Comparison of ENCODE assay signal across 1 cellular context in the genomic region with DNA sequence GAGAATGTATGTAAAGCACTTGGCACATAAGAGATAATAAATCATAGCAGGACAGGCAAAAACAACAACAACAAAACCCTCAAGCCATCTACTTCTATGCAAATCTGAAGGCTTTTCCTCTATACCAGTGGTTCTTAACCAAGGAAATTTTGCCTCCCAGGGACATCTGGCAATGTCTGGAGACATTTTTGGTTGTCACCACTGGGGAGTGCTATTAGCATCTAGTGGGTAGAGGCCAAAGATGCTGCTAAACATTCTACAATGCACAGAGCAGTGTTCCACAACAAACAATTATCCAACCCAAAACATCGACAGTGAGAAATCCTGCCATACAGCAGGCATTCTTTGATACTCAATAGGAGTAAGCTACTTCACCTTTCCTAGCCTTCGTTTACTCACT.
TF ChIP-seq lines count a peak whose summit lies in the region.

No MANE protein-coding gene starts in this region.

TF ChIP-seq in H1, 55 proteins besides CTCF, POLR2A, EP300 and RAD21 (continued from another document):
- TF ChIP-seq TEAD4 (IDR thresholded peaks at IDR 0.05; ENCODE audit: low read depth, low read length) (no peak), USF2 (IDR thresholded peaks at IDR 0.05; ENCODE audit: low read length) (no peak), SP4 (IDR thresholded peaks at IDR 0.05; ENCODE audit: low read length) (no peak), RXRA (IDR thresholded peaks at IDR 0.05; ENCODE audit: insufficient read depth, low read depth, low read length) (no peak), CREB1 (IDR thresholded peaks at IDR 0.05) (no peak), TAF1 (IDR thresholded peaks at IDR 0.05; ENCODE audit: low read depth, low read length) (no peak), EZH2 (IDR thresholded peaks at IDR 0.05; ENCODE audit: low read depth, low read length, severe bottlenecking) (no peak), RFX5 (IDR thresholded peaks at IDR 0.05; ENCODE audit: borderline replicate concordance, low read depth, low read length) (no peak), PHF8 (conservative IDR thresholded peaks at IDR 0.05; ENCODE audit: low read depth, low read length) (no peak), TCF12 (IDR thresholded peaks at IDR 0.05; ENCODE audit: low read depth, low read length) (no peak), NRF1 (IDR thresholded peaks at IDR 0.05; ENCODE audit: low read depth, low read length) (no peak), EGR1 (IDR thresholded peaks at IDR 0.05; ENCODE audit: borderline replicate concordance, low read depth, low read length) (no peak), SP1 (IDR thresholded peaks at IDR 0.05; ENCODE audit: low read depth, low read length) (no peak), KDM4A (IDR thresholded peaks at IDR 0.05; ENCODE audit: low read depth, low read length, severe bottlenecking) (no peak), CBX5 (IDR thresholded peaks at IDR 0.05; ENCODE audit: low read depth, low read length) (no peak), BRCA1 (IDR thresholded peaks at IDR 0.05; ENCODE audit: low read depth, low read length) (no peak)
- TF ChIP-seq, protein P1, sequence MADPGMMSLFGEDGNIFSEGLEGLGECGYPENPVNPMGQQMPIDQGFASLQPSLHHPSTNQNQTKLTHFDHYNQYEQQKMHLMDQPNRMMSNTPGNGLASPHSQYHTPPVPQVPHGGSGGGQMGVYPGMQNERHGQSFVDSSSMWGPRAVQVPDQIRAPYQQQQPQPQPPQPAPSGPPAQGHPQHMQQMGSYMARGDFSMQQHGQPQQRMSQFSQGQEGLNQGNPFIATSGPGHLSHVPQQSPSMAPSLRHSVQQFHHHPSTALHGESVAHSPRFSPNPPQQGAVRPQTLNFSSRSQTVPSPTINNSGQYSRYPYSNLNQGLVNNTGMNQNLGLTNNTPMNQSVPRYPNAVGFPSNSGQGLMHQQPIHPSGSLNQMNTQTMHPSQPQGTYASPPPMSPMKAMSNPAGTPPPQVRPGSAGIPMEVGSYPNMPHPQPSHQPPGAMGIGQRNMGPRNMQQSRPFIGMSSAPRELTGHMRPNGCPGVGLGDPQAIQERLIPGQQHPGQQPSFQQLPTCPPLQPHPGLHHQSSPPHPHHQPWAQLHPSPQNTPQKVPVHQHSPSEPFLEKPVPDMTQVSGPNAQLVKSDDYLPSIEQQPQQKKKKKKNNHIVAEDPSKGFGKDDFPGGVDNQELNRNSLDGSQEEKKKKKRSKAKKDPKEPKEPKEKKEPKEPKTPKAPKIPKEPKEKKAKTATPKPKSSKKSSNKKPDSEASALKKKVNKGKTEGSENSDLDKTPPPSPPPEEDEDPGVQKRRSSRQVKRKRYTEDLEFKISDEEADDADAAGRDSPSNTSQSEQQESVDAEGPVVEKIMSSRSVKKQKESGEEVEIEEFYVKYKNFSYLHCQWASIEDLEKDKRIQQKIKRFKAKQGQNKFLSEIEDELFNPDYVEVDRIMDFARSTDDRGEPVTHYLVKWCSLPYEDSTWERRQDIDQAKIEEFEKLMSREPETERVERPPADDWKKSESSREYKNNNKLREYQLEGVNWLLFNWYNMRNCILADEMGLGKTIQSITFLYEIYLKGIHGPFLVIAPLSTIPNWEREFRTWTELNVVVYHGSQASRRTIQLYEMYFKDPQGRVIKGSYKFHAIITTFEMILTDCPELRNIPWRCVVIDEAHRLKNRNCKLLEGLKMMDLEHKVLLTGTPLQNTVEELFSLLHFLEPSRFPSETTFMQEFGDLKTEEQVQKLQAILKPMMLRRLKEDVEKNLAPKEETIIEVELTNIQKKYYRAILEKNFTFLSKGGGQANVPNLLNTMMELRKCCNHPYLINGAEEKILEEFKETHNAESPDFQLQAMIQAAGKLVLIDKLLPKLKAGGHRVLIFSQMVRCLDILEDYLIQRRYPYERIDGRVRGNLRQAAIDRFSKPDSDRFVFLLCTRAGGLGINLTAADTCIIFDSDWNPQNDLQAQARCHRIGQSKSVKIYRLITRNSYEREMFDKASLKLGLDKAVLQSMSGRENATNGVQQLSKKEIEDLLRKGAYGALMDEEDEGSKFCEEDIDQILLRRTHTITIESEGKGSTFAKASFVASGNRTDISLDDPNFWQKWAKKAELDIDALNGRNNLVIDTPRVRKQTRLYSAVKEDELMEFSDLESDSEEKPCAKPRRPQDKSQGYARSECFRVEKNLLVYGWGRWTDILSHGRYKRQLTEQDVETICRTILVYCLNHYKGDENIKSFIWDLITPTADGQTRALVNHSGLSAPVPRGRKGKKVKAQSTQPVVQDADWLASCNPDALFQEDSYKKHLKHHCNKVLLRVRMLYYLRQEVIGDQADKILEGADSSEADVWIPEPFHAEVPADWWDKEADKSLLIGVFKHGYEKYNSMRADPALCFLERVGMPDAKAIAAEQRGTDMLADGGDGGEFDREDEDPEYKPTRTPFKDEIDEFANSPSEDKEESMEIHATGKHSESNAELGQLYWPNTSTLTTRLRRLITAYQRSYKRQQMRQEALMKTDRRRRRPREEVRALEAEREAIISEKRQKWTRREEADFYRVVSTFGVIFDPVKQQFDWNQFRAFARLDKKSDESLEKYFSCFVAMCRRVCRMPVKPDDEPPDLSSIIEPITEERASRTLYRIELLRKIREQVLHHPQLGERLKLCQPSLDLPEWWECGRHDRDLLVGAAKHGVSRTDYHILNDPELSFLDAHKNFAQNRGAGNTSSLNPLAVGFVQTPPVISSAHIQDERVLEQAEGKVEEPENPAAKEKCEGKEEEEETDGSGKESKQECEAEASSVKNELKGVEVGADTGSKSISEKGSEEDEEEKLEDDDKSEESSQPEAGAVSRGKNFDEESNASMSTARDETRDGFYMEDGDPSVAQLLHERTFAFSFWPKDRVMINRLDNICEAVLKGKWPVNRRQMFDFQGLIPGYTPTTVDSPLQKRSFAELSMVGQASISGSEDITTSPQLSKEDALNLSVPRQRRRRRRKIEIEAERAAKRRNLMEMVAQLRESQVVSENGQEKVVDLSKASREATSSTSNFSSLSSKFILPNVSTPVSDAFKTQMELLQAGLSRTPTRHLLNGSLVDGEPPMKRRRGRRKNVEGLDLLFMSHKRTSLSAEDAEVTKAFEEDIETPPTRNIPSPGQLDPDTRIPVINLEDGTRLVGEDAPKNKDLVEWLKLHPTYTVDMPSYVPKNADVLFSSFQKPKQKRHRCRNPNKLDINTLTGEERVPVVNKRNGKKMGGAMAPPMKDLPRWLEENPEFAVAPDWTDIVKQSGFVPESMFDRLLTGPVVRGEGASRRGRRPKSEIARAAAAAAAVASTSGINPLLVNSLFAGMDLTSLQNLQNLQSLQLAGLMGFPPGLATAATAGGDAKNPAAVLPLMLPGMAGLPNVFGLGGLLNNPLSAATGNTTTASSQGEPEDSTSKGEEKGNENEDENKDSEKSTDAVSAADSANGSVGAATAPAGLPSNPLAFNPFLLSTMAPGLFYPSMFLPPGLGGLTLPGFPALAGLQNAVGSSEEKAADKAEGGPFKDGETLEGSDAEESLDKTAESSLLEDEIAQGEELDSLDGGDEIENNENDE (IDR thresholded peaks at IDR 0.05; ENCODE audit: insufficient replicate concordance, low read length), result no peak
TF ChIP-seq in H1: peak in this region for 0.
